ENCODE assay signal across 18 cellular contexts in the genomic region with DNA sequence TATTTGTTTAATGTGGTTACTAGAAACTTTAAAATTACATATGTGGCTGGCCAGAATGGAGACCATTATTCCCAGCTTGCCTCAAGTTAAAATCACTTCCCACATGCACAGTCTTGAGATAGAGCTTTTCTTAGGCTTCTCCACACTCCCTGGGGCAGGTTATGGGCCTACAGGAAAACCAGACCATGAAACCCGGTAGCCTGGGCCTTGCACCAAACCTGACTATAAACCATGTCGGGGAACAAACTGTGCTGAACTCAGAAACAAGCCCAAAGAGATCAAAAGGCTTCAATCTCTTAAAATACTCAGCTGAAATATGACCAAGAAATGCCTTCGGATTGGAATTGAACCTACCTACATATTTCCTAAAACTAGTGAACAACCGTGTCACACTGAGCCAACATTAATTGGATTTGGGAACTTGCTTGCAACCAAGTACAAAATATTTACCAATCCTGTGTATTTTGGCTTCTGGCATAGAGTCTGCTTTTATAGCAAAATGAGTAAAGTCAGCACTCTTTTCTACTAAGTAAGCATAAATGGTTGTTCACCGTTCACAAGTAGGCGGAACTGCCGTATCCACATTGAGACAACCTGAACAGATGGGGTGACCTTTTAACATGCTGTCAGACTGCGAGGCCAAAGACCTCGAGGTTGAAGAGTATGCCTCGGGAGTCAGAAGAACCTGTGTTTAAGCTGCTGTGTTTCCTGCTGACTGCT.
A peak's percentile ranks its signal among the peaks of the same experiment; 100 is the strongest.
DNase-seq lines count a peak whose midpoint lies in the region; ATAC-seq, FAIRE-seq and TF ChIP-seq lines count a peak whose summit lies in the region.
"Had no signal": no experiment of that assay in that cellular context is flagged by ENCODE, and none has a peak within 500 bp of the region (broad histone marks: within the 10 kb centered on the region; RNA-seq: fewer than 3 reads in every experiment).

No MANE protein-coding gene starts in this region.

- peaks cover under 1% of the 10 kb centered on the region for H3K9me3 Mint-ChIP-seq in activated naive CD8-positive, alpha-beta T cell treated with anti-CD3 and anti-CD28 coated beads for 36 hours

- TF ChIP-seq EP300 in HepG2 (IDR thresholded peaks at IDR 0.05; ENCODE audit: low read depth in 2 of 2, low read length in 2 of 2) (no peak), HepG2 (CRISPR knock-in tag; IDR thresholded peaks at IDR 0.05; ENCODE audit: borderline replicate concordance) (no peak)

- POLR2A ChIA-PET in HepG2 (lab: Yijun Ruan, JAX) = no interaction called here

- no peak overlapping the region for H3K9ac ChIP-seq in HepG2 (ENCODE audit: insufficient read depth, low read depth, low read length)

- H3K9me3 ChIP-seq in HepG2 (ENCODE audit: low read length) (no peaks in the 10 kb centered on the region), upper lobe of right lung (no peaks in the 10 kb centered on the region)
- H3K9me3 ChIP-seq in effector memory CD4-positive, alpha-beta T cell (ENCODE audit: control insufficient read depth, low read length) = no peaks in the 10 kb centered on the region
- H3K9me3 ChIP-seq: Caco-2, SJSA1 had no signal

- no peak for TF ChIP-seq POLR2A in HepG2 (IDR thresholded peaks at IDR 0.05; ENCODE audit: insufficient read depth in 1 of 2, low read depth in 2 of 2, low read length in 2 of 2)

- H3K27me3 Mint-ChIP-seq in activated naive CD8-positive, alpha-beta T cell treated with anti-CD3 and anti-CD28 coated beads for 36 hours = no peaks in the 10 kb centered on the region

- no peaks in the 10 kb centered on the region for H4K20me1 ChIP-seq in HepG2 (ENCODE audit: insufficient read depth, low read length)

- no peak overlapping the region for H3K27ac Mint-ChIP-seq in activated naive CD8-positive, alpha-beta T cell treated with anti-CD3 and anti-CD28 coated beads for 36 hours

- intact Hi-C loops in HepG2 (cut with micrococcal nuclease; ENCODE audit: unreplicated experiment) (no loop called here), sciatic nerve (cut with DNase I) (no loop called here), upper lobe of right lung (cut with DNase I) (no loop called here)

- in situ Hi-C loops in HepG2 (cut with HindIII; ENCODE audit: extremely low pct_ligation_motif_present, low pct_unique_long_range_greater_than_20kb) = no loop called here

- DNase-seq in HTR-8/SVneo (ENCODE audit: insufficient read length, low spot score) (no peak), HepG2 (ENCODE audit: low spot score) (no peak), sciatic nerve (ENCODE audit: low spot score) (no peak), KG1 (lab: John Stamatoyannopoulos, UW) (no peak), upper lobe of right lung (no peak)
- DNase-seq in effector memory CD4-positive, alpha-beta T cell = no peak
- DNase-seq in activated naive CD8-positive, alpha-beta T cell treated with anti-CD3 and anti-CD28 coated beads for 36 hours = no peak
- DNase-seq: ACHN, AML-193, Caco-2, DMS53, NCI-H187, NCI-H345, NCI-H526 had no signal

- no peaks in the 10 kb centered on the region for H3K79me2 ChIP-seq in HepG2 (ENCODE audit: insufficient read depth, low read length)

- no peak overlapping the region for H2AFZ ChIP-seq in HepG2 (ENCODE audit: low read length)

- BruUV-seq in HepG2 (replicated peaks; lab: Mats Ljungman, UMichigan) = no TSS peak

- H3K27ac ChIP-seq in VCaP (peak overlapping the region; percentile 7; the same call in 1 of the 2 replicates), HepG2 (ENCODE audit: extremely low read length, insufficient read depth, low read length) (no peak overlapping the region), upper lobe of right lung (no peak overlapping the region)
- H3K27ac ChIP-seq in effector memory CD4-positive, alpha-beta T cell (ENCODE audit: insufficient read depth, low read length, poor library complexity, severe bottlenecking) = no peak overlapping the region
- H3K27ac ChIP-seq: SJSA1 had no signal

- 7% methylated on average over 10 of the region's 10 CpGs for WGBS in HepG2 (ENCODE audit: low lambda C conversion rate)

- no peak overlapping the region for H3K4me2 ChIP-seq in HepG2 (ENCODE audit: low read depth, low read length)

- H3K4me1 ChIP-seq in HepG2 (ENCODE audit: insufficient read depth, low read length) (no peaks in the 10 kb centered on the region), upper lobe of right lung (no peaks in the 10 kb centered on the region)
- H3K4me1 ChIP-seq in effector memory CD4-positive, alpha-beta T cell (ENCODE audit: control insufficient read depth, insufficient read depth, low read length, poor library complexity, severe bottlenecking) = no peaks in the 10 kb centered on the region
- H3K4me1 ChIP-seq: Caco-2 had no signal

- no peak overlapping the region for H3K4me3 ChIP-seq in HepG2 (replicated peaks in 1 of 3; ENCODE audit: insufficient read depth in 1 of 3, low read depth in 2 of 3, low read length in 3 of 3)
- H3K4me3 ChIP-seq in effector memory CD4-positive, alpha-beta T cell (ENCODE audit: insufficient read depth, low read depth, low read length, poor library complexity, severe bottlenecking) = no peak overlapping the region
- H3K4me3 ChIP-seq in upper lobe of right lung = no peak overlapping the region
- H3K4me3 ChIP-seq: SJSA1 had no signal

- TF ChIP-seq CTCF in VCaP (conservative IDR thresholded peaks at IDR 0.05) (no peak), HepG2 (CRISPR knock-in tag; IDR thresholded peaks at IDR 0.05) (no peak), upper lobe of right lung (IDR thresholded peaks at IDR 0.05) (no peak)

- ATAC-seq in HepG2 (no peak), sciatic nerve (peak; percentile 56), upper lobe of right lung (no peak)

- H3K36me3 ChIP-seq in HepG2 (replicated peaks in 1 of 2; ENCODE audit: control insufficient read depth in 1 of 2, insufficient read depth in 2 of 2, low read length in 2 of 2) (no peaks in the 10 kb centered on the region), upper lobe of right lung (no peaks in the 10 kb centered on the region)
- no peaks in the 10 kb centered on the region for H3K36me3 ChIP-seq in effector memory CD4-positive, alpha-beta T cell (ENCODE audit: control insufficient read depth, insufficient read depth, low read length)
- H3K36me3 ChIP-seq: SJSA1 had no signal

- H3K4me1 Mint-ChIP-seq in activated naive CD8-positive, alpha-beta T cell treated with anti-CD3 and anti-CD28 coated beads for 36 hours = peaks cover 6% of the 10 kb centered on the region

- H3K4me3 Mint-ChIP-seq in activated naive CD8-positive, alpha-beta T cell treated with anti-CD3 and anti-CD28 coated beads for 36 hours = no peak overlapping the region

- H3K36me3 Mint-ChIP-seq in activated naive CD8-positive, alpha-beta T cell treated with anti-CD3 and anti-CD28 coated beads for 36 hours = peaks cover 2% of the 10 kb centered on the region

- TF ChIP-seq RAD21 in HepG2 (CRISPR knock-in tag; IDR thresholded peaks at IDR 0.05) = no peak

- FAIRE-seq in HTR-8/SVneo (lab: Jason Lieb, UNC) (peak; percentile 68), HepG2 (lab: Jason Lieb, UNC) (no peak)
- FAIRE-seq: GM19239, H54 had no signal

- H3K27me3 ChIP-seq in HepG2 (ENCODE audit: control insufficient read depth in 1 of 2, insufficient read depth in 2 of 2, low read length in 2 of 2) (no peaks in the 10 kb centered on the region), upper lobe of right lung (no peaks in the 10 kb centered on the region)
- no peaks in the 10 kb centered on the region for H3K27me3 ChIP-seq in effector memory CD4-positive, alpha-beta T cell (replicated peaks; ENCODE audit: control insufficient read depth, insufficient read depth, low read length, poor library complexity, severe bottlenecking)
- H3K27me3 ChIP-seq: SJSA1 had no signal

- CTCF ChIA-PET in HepG2 (lab: Yijun Ruan, JAX; ENCODE audit: low intra/inter-chr PET ratio, low total read pairs) = no interaction called here

TF ChIP-seq in HepG2, 621 proteins besides CTCF, POLR2A, EP300 and RAD21:
- TF ChIP-seq MAFF (IDR thresholded peaks at IDR 0.05; ENCODE audit: low read depth, low read length) (peak; percentile 77), MAFK (conservative IDR thresholded peaks at IDR 0.05 in 1 of 2, IDR thresholded peaks at IDR 0.05 in 1 of 2; ENCODE audit: low read length in 2 of 2) (peak; percentile 42 to 75; a peak in 3 of 4 replicates), RORA (CRISPR knock-in tag; IDR thresholded peaks at IDR 0.05) (no peak)
- TF ChIP-seq, protein P1, sequence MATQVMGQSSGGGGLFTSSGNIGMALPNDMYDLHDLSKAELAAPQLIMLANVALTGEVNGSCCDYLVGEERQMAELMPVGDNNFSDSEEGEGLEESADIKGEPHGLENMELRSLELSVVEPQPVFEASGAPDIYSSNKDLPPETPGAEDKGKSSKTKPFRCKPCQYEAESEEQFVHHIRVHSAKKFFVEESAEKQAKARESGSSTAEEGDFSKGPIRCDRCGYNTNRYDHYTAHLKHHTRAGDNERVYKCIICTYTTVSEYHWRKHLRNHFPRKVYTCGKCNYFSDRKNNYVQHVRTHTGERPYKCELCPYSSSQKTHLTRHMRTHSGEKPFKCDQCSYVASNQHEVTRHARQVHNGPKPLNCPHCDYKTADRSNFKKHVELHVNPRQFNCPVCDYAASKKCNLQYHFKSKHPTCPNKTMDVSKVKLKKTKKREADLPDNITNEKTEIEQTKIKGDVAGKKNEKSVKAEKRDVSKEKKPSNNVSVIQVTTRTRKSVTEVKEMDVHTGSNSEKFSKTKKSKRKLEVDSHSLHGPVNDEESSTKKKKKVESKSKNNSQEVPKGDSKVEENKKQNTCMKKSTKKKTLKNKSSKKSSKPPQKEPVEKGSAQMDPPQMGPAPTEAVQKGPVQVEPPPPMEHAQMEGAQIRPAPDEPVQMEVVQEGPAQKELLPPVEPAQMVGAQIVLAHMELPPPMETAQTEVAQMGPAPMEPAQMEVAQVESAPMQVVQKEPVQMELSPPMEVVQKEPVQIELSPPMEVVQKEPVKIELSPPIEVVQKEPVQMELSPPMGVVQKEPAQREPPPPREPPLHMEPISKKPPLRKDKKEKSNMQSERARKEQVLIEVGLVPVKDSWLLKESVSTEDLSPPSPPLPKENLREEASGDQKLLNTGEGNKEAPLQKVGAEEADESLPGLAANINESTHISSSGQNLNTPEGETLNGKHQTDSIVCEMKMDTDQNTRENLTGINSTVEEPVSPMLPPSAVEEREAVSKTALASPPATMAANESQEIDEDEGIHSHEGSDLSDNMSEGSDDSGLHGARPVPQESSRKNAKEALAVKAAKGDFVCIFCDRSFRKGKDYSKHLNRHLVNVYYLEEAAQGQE (IDR thresholded peaks at IDR 0.05; ENCODE audit: borderline replicate concordance in 1 of 2, low read depth in 1 of 2, low read length in 2 of 2) = no peak
TF ChIP-seq in HepG2: peak in this region for 2.
